Comparison of ENCODE assay signal across 8 cellular contexts in genomic region chr6:15023448-15023847, GRCh38.
DNase-seq lines count a peak whose midpoint lies in the region; ATAC-seq and TF ChIP-seq lines count a peak whose summit lies in the region.

No MANE protein-coding gene starts in this region.

- no peak overlapping the region for H3K4me3 Mint-ChIP-seq in MCF 10A (ENCODE audit: unreplicated experiment)
- H3K4me3 Mint-ChIP-seq in activated naive CD4-positive, alpha-beta T cell treated with anti-CD3 and anti-CD28 coated beads, Interleukin-2, amount 50 U/mL, for 24 hours: peak overlapping the region; percentile 30
- peak overlapping the region; percentile 25 for H3K4me3 Mint-ChIP-seq in stimulated activated naive CD8-positive, alpha-beta T cell treated with anti-CD3 and anti-CD28 coated beads, Interleukin-15, Interleukin-2, amounts not matched to agents 100 ng/mL and 50 ng/mL, for 24 hours
- H3K4me3 Mint-ChIP-seq in chondrocyte (ENCODE audit: unreplicated experiment): no peak overlapping the region

- H4K20me1 ChIP-seq in mammary epithelial cell (ENCODE audit: insufficient read depth, low read length): no peaks in the 10 kb centered on the region

- H3K27ac Mint-ChIP-seq in MCF 10A (ENCODE audit: low read depth, unreplicated experiment) (no peak overlapping the region), chondrocyte (ENCODE audit: unreplicated experiment) (no peak overlapping the region)
- H3K27ac Mint-ChIP-seq in activated naive CD4-positive, alpha-beta T cell treated with anti-CD3 and anti-CD28 coated beads, Interleukin-2, amount 50 U/mL, for 24 hours: peak overlapping the region; percentile 79
- H3K27ac Mint-ChIP-seq in stimulated activated naive CD8-positive, alpha-beta T cell treated with anti-CD3 and anti-CD28 coated beads, Interleukin-15, Interleukin-2, amounts not matched to agents 100 ng/mL and 50 ng/mL, for 24 hours: peak overlapping the region; percentile 85

- H3K36me3 Mint-ChIP-seq in MCF 10A (ENCODE audit: insufficient read depth, unreplicated experiment): no peaks in the 10 kb centered on the region
- H3K36me3 Mint-ChIP-seq in activated naive CD4-positive, alpha-beta T cell treated with anti-CD3 and anti-CD28 coated beads, Interleukin-2, amount 50 U/mL, for 24 hours: no peaks in the 10 kb centered on the region
- no peaks in the 10 kb centered on the region for H3K36me3 Mint-ChIP-seq in stimulated activated naive CD8-positive, alpha-beta T cell treated with anti-CD3 and anti-CD28 coated beads, Interleukin-15, Interleukin-2, amounts not matched to agents 100 ng/mL and 50 ng/mL, for 24 hours (ENCODE audit: low read depth)
- H3K36me3 Mint-ChIP-seq in chondrocyte (ENCODE audit: low read depth): no peaks in the 10 kb centered on the region

- no peak overlapping the region for H3K9ac ChIP-seq in mammary epithelial cell (ENCODE audit: insufficient read depth, low read length)

- no peaks in the 10 kb centered on the region for H3K36me3 ChIP-seq in mammary epithelial cell (ENCODE audit: insufficient read depth, low read length)

- H3K9me3 ChIP-seq in mammary epithelial cell (replicated peaks; ENCODE audit: insufficient read depth, low read length): no peaks in the 10 kb centered on the region

- peak; percentile 45 for DNase-seq in mammary epithelial cell
- no peak for DNase-seq in MCF 10A (ENCODE audit: unreplicated experiment)
- no peak for DNase-seq in NCI-H1436 (lab: John Stamatoyannopoulos, UW)
- no peak for DNase-seq in GOT3 (lab: John Stamatoyannopoulos, UW)
- no peak for DNase-seq in chondrocyte (ENCODE audit: low spot score)

- H3K4me1 ChIP-seq in mammary epithelial cell (ENCODE audit: insufficient read depth, low read length): no peaks in the 10 kb centered on the region

- H3K4me1 Mint-ChIP-seq in MCF 10A (ENCODE audit: insufficient read depth, unreplicated experiment) (peaks cover 6% of the 10 kb centered on the region), chondrocyte (ENCODE audit: low read depth) (peaks cover 20% of the 10 kb centered on the region)
- H3K4me1 Mint-ChIP-seq in activated naive CD4-positive, alpha-beta T cell treated with anti-CD3 and anti-CD28 coated beads, Interleukin-2, amount 50 U/mL, for 24 hours: peaks cover 10% of the 10 kb centered on the region
- peaks cover 35% of the 10 kb centered on the region for H3K4me1 Mint-ChIP-seq in stimulated activated naive CD8-positive, alpha-beta T cell treated with anti-CD3 and anti-CD28 coated beads, Interleukin-15, Interleukin-2, amounts not matched to agents 100 ng/mL and 50 ng/mL, for 24 hours (ENCODE audit: low read depth)

- no peaks in the 10 kb centered on the region for H3K27me3 ChIP-seq in mammary epithelial cell (ENCODE audit: insufficient read depth, low read length)

- H3K4me3 ChIP-seq in mammary epithelial cell (replicated peaks in 1 of 3; ENCODE audit: insufficient read depth in 1 of 3, low read depth in 2 of 3, low read length in 3 of 3): no peak overlapping the region

- H3K27me3 Mint-ChIP-seq in MCF 10A (ENCODE audit: insufficient read depth, unreplicated experiment): no peaks in the 10 kb centered on the region
- H3K27me3 Mint-ChIP-seq in activated naive CD4-positive, alpha-beta T cell treated with anti-CD3 and anti-CD28 coated beads, Interleukin-2, amount 50 U/mL, for 24 hours: no peaks in the 10 kb centered on the region
- H3K27me3 Mint-ChIP-seq in stimulated activated naive CD8-positive, alpha-beta T cell treated with anti-CD3 and anti-CD28 coated beads, Interleukin-15, Interleukin-2, amounts not matched to agents 100 ng/mL and 50 ng/mL, for 24 hours: no peaks in the 10 kb centered on the region
- H3K27me3 Mint-ChIP-seq in chondrocyte (ENCODE audit: low read depth): no peaks in the 10 kb centered on the region

- intact Hi-C loops in mammary epithelial cell (cut with micrococcal nuclease) (no loop called here), MCF 10A (cut with micrococcal nuclease) (no loop called here)

- POLR2A ChIA-PET in MCF 10A (lab: Yijun Ruan, JAX): no interaction called here

- no peaks in the 10 kb centered on the region for H3K79me2 ChIP-seq in mammary epithelial cell (ENCODE audit: insufficient read depth, low read length)

- no peak overlapping the region for H2AFZ ChIP-seq in mammary epithelial cell (ENCODE audit: low read depth, low read length)

- H3K27ac ChIP-seq in mammary epithelial cell (ENCODE audit: insufficient read depth, low read depth, low read length): no peak overlapping the region

- TF ChIP-seq CTCF in mammary epithelial cell (conservative IDR thresholded peaks at IDR 0.05 in 1 of 2, IDR thresholded peaks at IDR 0.05 in 1 of 2; ENCODE audit: extremely low read depth in 1 of 2, insufficient read depth in 1 of 2, low read depth in 1 of 2, low read length in 2 of 2) (no peak), MCF 10A (IDR thresholded peaks at IDR 0.05; ENCODE audit: unreplicated experiment) (no peak), chondrocyte (IDR thresholded peaks at IDR 0.05) (no peak)

- dilution Hi-C loops in mammary epithelial cell (cut with HindIII; ENCODE audit: low sequenced_read_pairs): no loop called here

- CTCF ChIA-PET in mammary epithelial cell (lab: Charles Lee; ENCODE audit: low non-redundant PET): no interaction called here
- CTCF ChIA-PET in MCF 10A (lab: Yijun Ruan, JAX): no interaction called here

- no peak overlapping the region for H3K4me2 ChIP-seq in mammary epithelial cell (ENCODE audit: insufficient read depth, low read depth, low read length)

- H3K9me3 Mint-ChIP-seq in MCF 10A (ENCODE audit: unreplicated experiment) (no peaks in the 10 kb centered on the region), chondrocyte (ENCODE audit: low read depth) (no peaks in the 10 kb centered on the region)
- H3K9me3 Mint-ChIP-seq in activated naive CD4-positive, alpha-beta T cell treated with anti-CD3 and anti-CD28 coated beads, Interleukin-2, amount 50 U/mL, for 24 hours: no peaks in the 10 kb centered on the region
- H3K9me3 Mint-ChIP-seq in stimulated activated naive CD8-positive, alpha-beta T cell treated with anti-CD3 and anti-CD28 coated beads, Interleukin-15, Interleukin-2, amounts not matched to agents 100 ng/mL and 50 ng/mL, for 24 hours: no peaks in the 10 kb centered on the region

- 93% methylated on average over 8 of the region's 8 CpGs for WGBS in mammary epithelial cell (ENCODE audit: low coverage, missing lambda C conversion rate)

- ATAC-seq in HG03460 (IDR thresholded peaks at IDR 0.05; ENCODE audit: unreplicated experiment): peak; percentile 91

- BruUV-seq in mammary epithelial cell (replicated peaks; lab: Mats Ljungman, UMichigan) (no TSS peak), MCF 10A (replicated peaks; lab: Mats Ljungman, UMichigan) (no TSS peak)

- in situ Hi-C loops in mammary epithelial cell (cut with MboI; ENCODE audit: low sequenced_read_pairs in 2 of 2): no loop called here

Comparison
In these comparisons a context has a peak if more than half of its experiments do, and no peak if none do; other contexts are left out.
1. H3K27ac Mint-ChIP-seq: peak in activated naive CD4-positive, alpha-beta T cell treated with anti-CD3 and anti-CD28 coated beads, Interleukin-2, amount 50 U/mL, for 24 hours (single experiment) and stimulated activated naive CD8-positive, alpha-beta T cell treated with anti-CD3 and anti-CD28 coated beads, Interleukin-15, Interleukin-2, amounts not matched to agents 100 ng/mL and 50 ng/mL, for 24 hours (single experiment); none in MCF 10A (single experiment) and chondrocyte (single experiment).
2. H3K4me3 Mint-ChIP-seq: peak in activated naive CD4-positive, alpha-beta T cell treated with anti-CD3 and anti-CD28 coated beads, Interleukin-2, amount 50 U/mL, for 24 hours (single experiment) and stimulated activated naive CD8-positive, alpha-beta T cell treated with anti-CD3 and anti-CD28 coated beads, Interleukin-15, Interleukin-2, amounts not matched to agents 100 ng/mL and 50 ng/mL, for 24 hours (single experiment); none in MCF 10A (single experiment) and chondrocyte (single experiment).